In the genomic region with DNA sequence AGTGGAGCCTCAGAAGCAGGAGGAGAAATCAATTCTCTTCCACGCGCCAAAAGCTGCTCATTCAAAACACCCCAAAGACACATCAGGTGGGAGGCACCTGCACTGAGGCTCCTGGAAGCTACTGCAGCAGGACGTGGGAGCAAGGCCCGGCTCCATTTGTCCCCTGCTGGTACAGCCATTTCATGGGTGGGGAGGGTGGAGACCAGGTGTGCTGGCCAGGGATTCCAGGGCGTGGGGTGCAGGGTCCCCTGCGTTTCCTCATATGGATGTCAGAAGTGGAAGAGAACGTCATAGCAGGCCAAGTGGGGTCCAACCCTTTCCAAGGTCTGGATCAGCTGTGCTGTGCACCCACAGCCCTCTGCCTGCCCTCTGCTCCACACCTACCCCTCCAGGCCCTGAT, we compare ENCODE assay signal across 3 cellular contexts.
TF ChIP-seq lines count a peak whose summit lies in the region.

No MANE protein-coding gene starts in this region.

TF ChIP-seq in SK-N-SH, 30 proteins besides CTCF, POLR2A, EP300 and RAD21 (continued from another document):
- no peak for TF ChIP-seq TEAD4 (IDR thresholded peaks at IDR 0.05; ENCODE audit: borderline replicate concordance, insufficient read depth)

TF ChIP-seq in SK-N-SH treated with all-trans-retinoic acid at 6 μM for 48 hours, 23 proteins besides CTCF, POLR2A, EP300 and RAD21 (continued from another document):
- TF ChIP-seq, protein P1, sequence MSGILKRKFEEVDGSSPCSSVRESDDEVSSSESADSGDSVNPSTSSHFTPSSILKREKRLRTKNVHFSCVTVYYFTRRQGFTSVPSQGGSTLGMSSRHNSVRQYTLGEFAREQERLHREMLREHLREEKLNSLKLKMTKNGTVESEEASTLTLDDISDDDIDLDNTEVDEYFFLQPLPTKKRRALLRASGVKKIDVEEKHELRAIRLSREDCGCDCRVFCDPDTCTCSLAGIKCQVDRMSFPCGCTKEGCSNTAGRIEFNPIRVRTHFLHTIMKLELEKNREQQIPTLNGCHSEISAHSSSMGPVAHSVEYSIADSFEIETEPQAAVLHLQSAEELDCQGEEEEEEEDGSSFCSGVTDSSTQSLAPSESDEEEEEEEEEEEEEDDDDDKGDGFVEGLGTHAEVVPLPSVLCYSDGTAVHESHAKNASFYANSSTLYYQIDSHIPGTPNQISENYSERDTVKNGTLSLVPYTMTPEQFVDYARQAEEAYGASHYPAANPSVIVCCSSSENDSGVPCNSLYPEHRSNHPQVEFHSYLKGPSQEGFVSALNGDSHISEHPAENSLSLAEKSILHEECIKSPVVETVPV (CRISPR knock-in tag; IDR thresholded peaks at IDR 0.05): no peak
- TF ChIP-seq, protein P2, sequence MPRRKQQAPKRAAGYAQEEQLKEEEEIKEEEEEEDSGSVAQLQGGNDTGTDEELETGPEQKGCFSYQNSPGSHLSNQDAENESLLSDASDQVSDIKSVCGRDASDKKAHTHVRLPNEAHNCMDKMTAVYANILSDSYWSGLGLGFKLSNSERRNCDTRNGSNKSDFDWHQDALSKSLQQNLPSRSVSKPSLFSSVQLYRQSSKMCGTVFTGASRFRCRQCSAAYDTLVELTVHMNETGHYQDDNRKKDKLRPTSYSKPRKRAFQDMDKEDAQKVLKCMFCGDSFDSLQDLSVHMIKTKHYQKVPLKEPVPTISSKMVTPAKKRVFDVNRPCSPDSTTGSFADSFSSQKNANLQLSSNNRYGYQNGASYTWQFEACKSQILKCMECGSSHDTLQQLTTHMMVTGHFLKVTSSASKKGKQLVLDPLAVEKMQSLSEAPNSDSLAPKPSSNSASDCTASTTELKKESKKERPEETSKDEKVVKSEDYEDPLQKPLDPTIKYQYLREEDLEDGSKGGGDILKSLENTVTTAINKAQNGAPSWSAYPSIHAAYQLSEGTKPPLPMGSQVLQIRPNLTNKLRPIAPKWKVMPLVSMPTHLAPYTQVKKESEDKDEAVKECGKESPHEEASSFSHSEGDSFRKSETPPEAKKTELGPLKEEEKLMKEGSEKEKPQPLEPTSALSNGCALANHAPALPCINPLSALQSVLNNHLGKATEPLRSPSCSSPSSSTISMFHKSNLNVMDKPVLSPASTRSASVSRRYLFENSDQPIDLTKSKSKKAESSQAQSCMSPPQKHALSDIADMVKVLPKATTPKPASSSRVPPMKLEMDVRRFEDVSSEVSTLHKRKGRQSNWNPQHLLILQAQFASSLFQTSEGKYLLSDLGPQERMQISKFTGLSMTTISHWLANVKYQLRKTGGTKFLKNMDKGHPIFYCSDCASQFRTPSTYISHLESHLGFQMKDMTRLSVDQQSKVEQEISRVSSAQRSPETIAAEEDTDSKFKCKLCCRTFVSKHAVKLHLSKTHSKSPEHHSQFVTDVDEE (CRISPR knock-in tag; IDR thresholded peaks at IDR 0.05): no peak
- TF ChIP-seq CSDC2 (CRISPR knock-in tag; IDR thresholded peaks at IDR 0.05) (no peak), ZFP3 (CRISPR knock-in tag; IDR thresholded peaks at IDR 0.05) (no peak), RARB (CRISPR knock-in tag; IDR thresholded peaks at IDR 0.05) (no peak), ISL1 (CRISPR knock-in tag; IDR thresholded peaks at IDR 0.05) (no peak), OSR1 (CRISPR knock-in tag; IDR thresholded peaks at IDR 0.05) (no peak), ZNF8 (CRISPR knock-in tag; IDR thresholded peaks at IDR 0.05) (no peak)

TF ChIP-seq in WTC11, 78 proteins besides CTCF, POLR2A, EP300 and RAD21 (continued from another document):
- TF ChIP-seq, protein P3, sequence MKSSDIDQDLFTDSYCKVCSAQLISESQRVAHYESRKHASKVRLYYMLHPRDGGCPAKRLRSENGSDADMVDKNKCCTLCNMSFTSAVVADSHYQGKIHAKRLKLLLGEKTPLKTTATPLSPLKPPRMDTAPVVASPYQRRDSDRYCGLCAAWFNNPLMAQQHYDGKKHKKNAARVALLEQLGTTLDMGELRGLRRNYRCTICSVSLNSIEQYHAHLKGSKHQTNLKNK (CRISPR knock-in tag; IDR thresholded peaks at IDR 0.05): no peak
- TF ChIP-seq, protein P4, sequence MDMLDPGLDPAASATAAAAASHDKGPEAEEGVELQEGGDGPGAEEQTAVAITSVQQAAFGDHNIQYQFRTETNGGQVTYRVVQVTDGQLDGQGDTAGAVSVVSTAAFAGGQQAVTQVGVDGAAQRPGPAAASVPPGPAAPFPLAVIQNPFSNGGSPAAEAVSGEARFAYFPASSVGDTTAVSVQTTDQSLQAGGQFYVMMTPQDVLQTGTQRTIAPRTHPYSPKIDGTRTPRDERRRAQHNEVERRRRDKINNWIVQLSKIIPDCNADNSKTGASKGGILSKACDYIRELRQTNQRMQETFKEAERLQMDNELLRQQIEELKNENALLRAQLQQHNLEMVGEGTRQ (CRISPR knock-in tag; IDR thresholded peaks at IDR 0.05): no peak
- TF ChIP-seq, protein P5, sequence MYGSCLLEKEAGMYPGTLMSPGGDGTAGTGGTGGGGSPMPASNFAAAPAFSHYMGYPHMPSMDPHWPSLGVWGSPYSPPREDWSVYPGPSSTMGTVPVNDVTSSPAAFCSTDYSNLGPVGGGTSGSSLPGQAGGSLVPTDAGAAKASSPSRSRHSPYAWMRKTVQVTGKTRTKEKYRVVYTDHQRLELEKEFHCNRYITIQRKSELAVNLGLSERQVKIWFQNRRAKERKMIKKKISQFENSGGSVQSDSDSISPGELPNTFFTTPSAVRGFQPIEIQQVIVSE (CRISPR knock-in tag; IDR thresholded peaks at IDR 0.05; ENCODE audit: borderline replicate concordance): no peak
- no peak for TF ChIP-seq SMAD4 (CRISPR knock-in tag; IDR thresholded peaks at IDR 0.05)
- TF ChIP-seq, protein P6, sequence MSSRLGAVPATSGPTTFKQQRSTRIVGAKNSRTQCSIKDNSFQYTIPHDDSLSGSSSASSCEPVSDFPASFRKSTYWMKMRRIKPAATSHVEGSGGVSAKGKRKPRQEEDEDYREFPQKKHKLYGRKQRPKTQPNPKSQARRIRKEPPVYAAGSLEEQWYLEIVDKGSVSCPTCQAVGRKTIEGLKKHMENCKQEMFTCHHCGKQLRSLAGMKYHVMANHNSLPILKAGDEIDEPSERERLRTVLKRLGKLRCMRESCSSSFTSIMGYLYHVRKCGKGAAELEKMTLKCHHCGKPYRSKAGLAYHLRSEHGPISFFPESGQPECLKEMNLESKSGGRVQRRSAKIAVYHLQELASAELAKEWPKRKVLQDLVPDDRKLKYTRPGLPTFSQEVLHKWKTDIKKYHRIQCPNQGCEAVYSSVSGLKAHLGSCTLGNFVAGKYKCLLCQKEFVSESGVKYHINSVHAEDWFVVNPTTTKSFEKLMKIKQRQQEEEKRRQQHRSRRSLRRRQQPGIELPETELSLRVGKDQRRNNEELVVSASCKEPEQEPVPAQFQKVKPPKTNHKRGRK (CRISPR knock-in tag; IDR thresholded peaks at IDR 0.05; ENCODE audit: borderline replicate concordance): no peak
- TF ChIP-seq, protein P7, sequence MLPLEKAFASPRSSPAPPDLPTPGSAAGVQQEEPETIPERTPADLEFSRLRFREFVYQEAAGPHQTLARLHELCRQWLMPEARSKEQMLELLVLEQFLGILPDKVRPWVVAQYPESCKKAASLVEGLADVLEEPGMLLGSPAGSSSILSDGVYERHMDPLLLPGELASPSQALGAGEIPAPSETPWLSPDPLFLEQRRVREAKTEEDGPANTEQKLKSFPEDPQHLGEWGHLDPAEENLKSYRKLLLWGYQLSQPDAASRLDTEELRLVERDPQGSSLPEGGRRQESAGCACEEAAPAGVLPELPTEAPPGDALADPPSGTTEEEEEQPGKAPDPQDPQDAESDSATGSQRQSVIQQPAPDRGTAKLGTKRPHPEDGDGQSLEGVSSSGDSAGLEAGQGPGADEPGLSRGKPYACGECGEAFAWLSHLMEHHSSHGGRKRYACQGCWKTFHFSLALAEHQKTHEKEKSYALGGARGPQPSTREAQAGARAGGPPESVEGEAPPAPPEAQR (CRISPR knock-in tag; IDR thresholded peaks at IDR 0.05): no peak
